In the genomic region with DNA sequence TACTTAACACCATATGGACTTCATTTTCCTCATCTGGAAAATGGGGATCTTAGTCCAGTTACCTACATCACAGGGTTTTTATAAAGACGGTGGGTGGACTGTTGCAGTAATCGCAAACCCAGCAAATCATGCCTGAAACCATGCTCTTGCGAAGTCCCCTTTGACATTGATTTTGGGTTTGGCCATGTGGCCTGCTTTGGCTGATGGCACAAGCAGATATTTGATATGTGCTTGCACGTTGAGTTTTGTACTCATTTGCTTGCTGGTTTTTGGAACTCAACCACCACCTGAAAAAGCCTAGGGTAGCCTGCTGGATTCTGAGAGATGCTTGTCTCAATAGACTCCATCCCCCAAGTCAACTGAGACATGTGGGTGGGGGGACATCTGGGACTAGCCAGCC, we compare ENCODE assay signal across 34 cellular contexts.
"Had no signal": no experiment of that assay in that cellular context is flagged by ENCODE, and none has a peak within 500 bp of the region (broad histone marks: within the 10 kb centered on the region; RNA-seq: fewer than 3 reads in every experiment).

No MANE protein-coding gene starts in this region.

- H3K4me1 ChIP-seq: ascending aorta, breast epithelium, esophagus muscularis mucosa, gastrocnemius medialis, heart left ventricle had no signal

- H3K9me3 ChIP-seq: adrenal gland, ascending aorta, breast epithelium, esophagus muscularis mucosa, gastrocnemius medialis, heart left ventricle had no signal

- DNase-seq: activated B cell treated with CpG ODN at 0.5 μM for 24 hours; activated CD4-positive, alpha-beta T cell treated with anti-CD3 and anti-CD28 coated beads, Interleukin-2, amount 10 ng/mL, durations not matched to agents 7 days and 5 days; activated CD4-positive, alpha-beta T cell treated with anti-CD3 and anti-CD28 coated beads, Interleukin-2, amount 50 U/mL, for 4 hours; activated CD8-positive, alpha-beta memory T cell treated with anti-CD3 and anti-CD28 coated beads for 24 hours; activated CD8-positive, alpha-beta T cell treated with anti-CD3 and anti-CD28 coated beads for 36 hours; activated gamma-delta T cell; activated naive CD4-positive, alpha-beta T cell; activated naive CD4-positive, alpha-beta T cell treated with anti-CD3 and anti-CD28 coated beads, Interleukin-2, amount 10 ng/mL, durations not matched to agents 7 days and 5 days; activated naive CD8-positive, alpha-beta T cell treated with anti-CD3 and anti-CD28 coated beads for 36 hours; activated naive CD8-positive, alpha-beta T cell treated with anti-CD3 and anti-CD28 coated beads, Interleukin-2, amount 50 U/mL, for 24 hours; activated T-cell treated with anti-CD3 and anti-CD28 coated beads, Interleukin-2, amount 50 U/mL, for 48 hours; adrenal gland; amygdala; effector CD4-positive, alpha-beta T cell; effector memory CD8-positive, alpha-beta T cell; erythroblast; foreskin keratinocyte; gastrocnemius medialis; glutamatergic neuron; heart left ventricle; T-helper 1 cell; T-helper 17 cell; T1000; WERI-Rb-1 had no signal

- H3K27ac ChIP-seq: adrenal gland, ascending aorta, breast epithelium, cardiac muscle cell, coronary artery, esophagus muscularis mucosa, foreskin keratinocyte, gastrocnemius medialis, heart left ventricle, WERI-Rb-1 had no signal

- H3K4me3 Mint-ChIP-seq: activated B cell treated with CpG ODN at 0.5 μM for 24 hours; activated CD4-positive, alpha-beta T cell treated with anti-CD3 and anti-CD28 coated beads, Interleukin-2, amount 10 ng/mL, durations not matched to agents 7 days and 5 days; activated CD8-positive, alpha-beta T cell treated with anti-CD3 and anti-CD28 coated beads for 36 hours; activated naive CD4-positive, alpha-beta T cell treated with anti-CD3 and anti-CD28 coated beads, Interleukin-2, amount 10 ng/mL, durations not matched to agents 7 days and 5 days; activated naive CD8-positive, alpha-beta T cell treated with anti-CD3 and anti-CD28 coated beads for 36 hours; activated naive CD8-positive, alpha-beta T cell treated with anti-CD3 and anti-CD28 coated beads, Interleukin-2, amount 50 U/mL, for 24 hours; brain; central memory CD8-positive, alpha-beta T cell; dendritic cell treated with granulocyte-macrophage colony-stimulating factor and Interleukin-4, amounts not matched to agents 40 ng/mL and 50 ng/mL, for 4 days; effector memory CD8-positive, alpha-beta T cell; T-helper 2 cell treated with Interferon-gamma antibody and Interleukin-4, amounts not matched to agents 5 μg/mL and 100 μg/mL, for 36 hours had no signal

- ATAC-seq: activated CD4-positive, CD25-positive, alpha-beta regulatory T cell treated with anti-CD3 and anti-CD28 coated beads, Interleukin-2, amount 50 U/mL, for 24 hours; activated CD8-positive, alpha-beta T cell treated with anti-CD3 and anti-CD28 coated beads for 36 hours; effector memory CD8-positive, alpha-beta T cell; foreskin keratinocyte; gastrocnemius medialis; heart left ventricle; T-helper 17 cell had no signal

- H3K9me3 Mint-ChIP-seq: activated B cell treated with CpG ODN at 0.5 μM for 24 hours; brain; central memory CD8-positive, alpha-beta T cell; dendritic cell treated with granulocyte-macrophage colony-stimulating factor and Interleukin-4, amounts not matched to agents 40 ng/mL and 50 ng/mL, for 4 days; effector memory CD8-positive, alpha-beta T cell had no signal

- H3K36me3 ChIP-seq: adrenal gland, ascending aorta, breast epithelium, cardiac muscle cell, esophagus muscularis mucosa, gastrocnemius medialis, heart left ventricle, WERI-Rb-1 had no signal

- H3K27ac Mint-ChIP-seq: activated B cell treated with CpG ODN at 0.5 μM for 24 hours; activated CD4-positive, alpha-beta T cell treated with anti-CD3 and anti-CD28 coated beads, Interleukin-2, amount 10 ng/mL, durations not matched to agents 7 days and 5 days; activated naive CD4-positive, alpha-beta T cell treated with anti-CD3 and anti-CD28 coated beads, Interleukin-2, amount 10 ng/mL, durations not matched to agents 7 days and 5 days; activated naive CD8-positive, alpha-beta T cell treated with anti-CD3 and anti-CD28 coated beads for 36 hours; brain; dendritic cell treated with granulocyte-macrophage colony-stimulating factor and Interleukin-4, amounts not matched to agents 40 ng/mL and 50 ng/mL, for 4 days; effector memory CD8-positive, alpha-beta T cell; T-helper 17 cell; T-helper 2 cell treated with Interferon-gamma antibody and Interleukin-4, amounts not matched to agents 5 μg/mL and 100 μg/mL, for 36 hours had no signal

- H3K36me3 Mint-ChIP-seq: activated naive CD4-positive, alpha-beta T cell treated with anti-CD3 and anti-CD28 coated beads, Interleukin-2, amount 10 ng/mL, durations not matched to agents 7 days and 5 days; brain had no signal

- H3K4me3 ChIP-seq: adrenal gland, ascending aorta, breast epithelium, cardiac muscle cell, coronary artery, esophagus muscularis mucosa, gastrocnemius medialis, heart left ventricle had no signal

- H3K4me1 Mint-ChIP-seq: activated B cell treated with CpG ODN at 0.5 μM for 24 hours; brain; central memory CD8-positive, alpha-beta T cell had no signal

- H3K27me3 ChIP-seq: adrenal gland, ascending aorta, breast epithelium, cardiac muscle cell, esophagus muscularis mucosa, foreskin keratinocyte, gastrocnemius medialis had no signal

- H3K27me3 Mint-ChIP-seq: activated B cell treated with CpG ODN at 0.5 μM for 24 hours; activated CD4-positive, alpha-beta T cell treated with anti-CD3 and anti-CD28 coated beads, Interleukin-2, amount 10 ng/mL, durations not matched to agents 7 days and 5 days; activated CD8-positive, alpha-beta T cell treated with anti-CD3 and anti-CD28 coated beads for 36 hours; activated naive CD4-positive, alpha-beta T cell treated with anti-CD3 and anti-CD28 coated beads, Interleukin-2, amount 10 ng/mL, durations not matched to agents 7 days and 5 days; activated naive CD8-positive, alpha-beta T cell treated with anti-CD3 and anti-CD28 coated beads for 36 hours; activated naive CD8-positive, alpha-beta T cell treated with anti-CD3 and anti-CD28 coated beads, Interleukin-2, amount 50 U/mL, for 24 hours; central memory CD8-positive, alpha-beta T cell had no signal
